Comparison of ENCODE assay signal across 22 cellular contexts in genomic region chr12:6110006-6110405, GRCh38. TPM values are rescaled to one million over a fixed set of nuclear protein-coding genes. Genes with fewer than 3 reads are reported as not detected.
"Had no signal": no experiment of that assay in that cellular context is flagged by ENCODE, and none has a peak within 500 bp of the region (broad histone marks: within the 10 kb centered on the region; RNA-seq: fewer than 3 reads in every experiment).

No MANE protein-coding gene starts in this region.

- H3K27ac Mint-ChIP-seq: activated CD4-positive, alpha-beta memory T cell treated with anti-CD3 and anti-CD28 coated beads for 36 hours; activated CD4-positive, alpha-beta T cell treated with anti-CD3 and anti-CD28 coated beads for 36 hours; activated naive CD4-positive, alpha-beta T cell treated with anti-CD3 and anti-CD28 coated beads, Interleukin-2, amount 50 U/mL, for 72 hours; activated T-helper 1 cell treated with anti-CD3 and anti-CD28 coated beads, Interleukin-12 subunit alpha, Interleukin-12 subunit beta, Interleukin-2, Interleukin-4 antibody, amounts not matched to agents 30 ng/mL and 10 ng/mL and 1 ng/mL, durations not matched to agents 14 hours and 24 hours and 36 hours; natural killer cell treated with Interleukin-12 subunit alpha and Interleukin-12 subunit beta and Interleukin-15 and Interleukin-18, amount 100 ng/mL, for 72 hours; stimulated activated effector memory CD8-positive, alpha-beta T cell treated with anti-CD3 and anti-CD28 coated beads, Interleukin-12 subunit alpha, Interleukin-12 subunit beta, amount 100 ng/mL, for 72 hours; T-helper 2 cell treated with Interferon-gamma antibody and Interleukin-4, amounts not matched to agents 5 μg/mL and 100 μg/mL, for 36 hours; WTC11 had no signal

- H3K36me3 Mint-ChIP-seq: activated CD4-positive, alpha-beta memory T cell treated with anti-CD3 and anti-CD28 coated beads for 36 hours; activated naive CD4-positive, alpha-beta T cell treated with anti-CD3 and anti-CD28 coated beads, Interleukin-2, amount 50 U/mL, for 72 hours; natural killer cell treated with Interleukin-12 subunit alpha and Interleukin-12 subunit beta and Interleukin-15 and Interleukin-18, amount 100 ng/mL, for 72 hours; stimulated activated effector memory CD8-positive, alpha-beta T cell treated with anti-CD3 and anti-CD28 coated beads, Interleukin-12 subunit alpha, Interleukin-12 subunit beta, amount 100 ng/mL, for 72 hours; WTC11 had no signal

- H3K4me1 ChIP-seq: adrenal gland, sigmoid colon, stomach had no signal

- H3K4me1 Mint-ChIP-seq: stimulated activated effector memory CD8-positive, alpha-beta T cell treated with anti-CD3 and anti-CD28 coated beads, Interleukin-12 subunit alpha, Interleukin-12 subunit beta, amount 100 ng/mL, for 72 hours; WTC11 had no signal

- ATAC-seq: activated CD4-positive, alpha-beta T cell treated with anti-CD3 and anti-CD28 coated beads for 36 hours; activated naive CD4-positive, alpha-beta T cell treated with anti-CD3 and anti-CD28 coated beads, Interleukin-2, amount 50 U/mL, for 72 hours; gastroesophageal sphincter; left colon; natural killer cell treated with Interleukin-12 subunit alpha and Interleukin-12 subunit beta and Interleukin-15 and Interleukin-18, amount 100 ng/mL, for 72 hours; stimulated activated effector memory CD8-positive, alpha-beta T cell treated with anti-CD3 and anti-CD28 coated beads, Interleukin-12 subunit alpha, Interleukin-12 subunit beta, amount 100 ng/mL, for 72 hours; WTC11 had no signal

- FAIRE-seq: TTC549 had no signal

- H3K27me3 Mint-ChIP-seq: activated CD4-positive, alpha-beta T cell treated with anti-CD3 and anti-CD28 coated beads for 36 hours; natural killer cell treated with Interleukin-12 subunit alpha and Interleukin-12 subunit beta and Interleukin-15 and Interleukin-18, amount 100 ng/mL, for 72 hours had no signal

- H3K4me3 ChIP-seq: adrenal gland, dorsolateral prefrontal cortex, gastroesophageal sphincter, lung, sigmoid colon, stomach had no signal

- H3K4me3 Mint-ChIP-seq: activated CD4-positive, alpha-beta memory T cell treated with anti-CD3 and anti-CD28 coated beads for 36 hours; activated CD4-positive, alpha-beta T cell treated with anti-CD3 and anti-CD28 coated beads for 36 hours; activated T-helper 1 cell treated with anti-CD3 and anti-CD28 coated beads, Interleukin-12 subunit alpha, Interleukin-12 subunit beta, Interleukin-2, Interleukin-4 antibody, amounts not matched to agents 30 ng/mL and 10 ng/mL and 1 ng/mL, durations not matched to agents 14 hours and 24 hours and 36 hours; natural killer cell treated with Interleukin-12 subunit alpha and Interleukin-12 subunit beta and Interleukin-15 and Interleukin-18, amount 100 ng/mL, for 72 hours; stimulated activated effector memory CD8-positive, alpha-beta T cell treated with anti-CD3 and anti-CD28 coated beads, Interleukin-12 subunit alpha, Interleukin-12 subunit beta, amount 100 ng/mL, for 72 hours; T-helper 2 cell treated with Interferon-gamma antibody and Interleukin-4, amounts not matched to agents 5 μg/mL and 100 μg/mL, for 36 hours; WTC11 had no signal

- DNase-seq: activated CD4-positive, alpha-beta memory T cell treated with anti-CD3 and anti-CD28 coated beads for 36 hours; activated CD4-positive, alpha-beta T cell treated with anti-CD3 and anti-CD28 coated beads for 36 hours; activated gamma-delta T cell treated with Interleukin-2 at 50 U/mL for 16 hours; activated T-cell treated with anti-CD3 and anti-CD28 coated beads for 4 hours; caudate nucleus; dorsolateral prefrontal cortex; erythroblast; left colon; sigmoid colon; stimulated activated CD4-positive, alpha-beta T cell treated with anti-CD3 and anti-CD28 coated beads, Interleukin-4, amount 100 ng/mL, for 24 hours; stomach had no signal

- H3K36me3 ChIP-seq: adrenal gland, gastroesophageal sphincter, neutrophil, sigmoid colon, stomach had no signal

- H3K27ac ChIP-seq: adrenal gland, dorsolateral prefrontal cortex, gastroesophageal sphincter, neutrophil, sigmoid colon, stomach had no signal

- H3K27me3 ChIP-seq: adrenal gland, dorsolateral prefrontal cortex, gastroesophageal sphincter, neutrophil, sigmoid colon, stomach had no signal

- H3K9me3 ChIP-seq: adrenal gland, gastroesophageal sphincter, neutrophil, sigmoid colon had no signal

- H3K9me3 Mint-ChIP-seq: activated naive CD4-positive, alpha-beta T cell treated with anti-CD3 and anti-CD28 coated beads, Interleukin-2, amount 50 U/mL, for 72 hours; activated T-helper 1 cell treated with anti-CD3 and anti-CD28 coated beads, Interleukin-12 subunit alpha, Interleukin-12 subunit beta, Interleukin-2, Interleukin-4 antibody, amounts not matched to agents 30 ng/mL and 10 ng/mL and 1 ng/mL, durations not matched to agents 14 hours and 24 hours and 36 hours; natural killer cell treated with Interleukin-12 subunit alpha and Interleukin-12 subunit beta and Interleukin-15 and Interleukin-18, amount 100 ng/mL, for 72 hours; stimulated activated effector memory CD8-positive, alpha-beta T cell treated with anti-CD3 and anti-CD28 coated beads, Interleukin-12 subunit alpha, Interleukin-12 subunit beta, amount 100 ng/mL, for 72 hours; T-helper 2 cell treated with Interferon-gamma antibody and Interleukin-4, amounts not matched to agents 5 μg/mL and 100 μg/mL, for 36 hours; WTC11 had no signal

RNA-seq across cellular contexts. Expression of gene VWF, which starts 14.5 kb away (rescaled TPM):
- total RNA-seq: activated CD4-positive, alpha-beta memory T cell treated with anti-CD3 and anti-CD28 coated beads for 36 hours; activated T-helper 1 cell treated with anti-CD3 and anti-CD28 coated beads, Interleukin-12 subunit alpha, Interleukin-12 subunit beta, Interleukin-2, Interleukin-4 antibody, amounts not matched to agents 30 ng/mL and 10 ng/mL and 1 ng/mL, durations not matched to agents 14 hours and 24 hours and 36 hours; natural killer cell treated with Interleukin-12 subunit alpha and Interleukin-12 subunit beta and Interleukin-15 and Interleukin-18, amount 100 ng/mL, for 72 hours had no signal
